In genomic region chr20:58130574-58130973, GRCh38 we compare ENCODE assay signal across 18 cellular contexts.
DNase-seq lines count a peak whose midpoint lies in the region; ATAC-seq and TF ChIP-seq lines count a peak whose summit lies in the region.
"Had no signal": no experiment of that assay in that cellular context is flagged by ENCODE, and none has a peak within 500 bp of the region (broad histone marks: within the 10 kb centered on the region; RNA-seq: fewer than 3 reads in every experiment).

No MANE protein-coding gene starts in this region.

- peaks cover 8% of the 10 kb centered on the region for H3K4me1 Mint-ChIP-seq in activated CD4-positive, alpha-beta memory T cell treated with anti-CD3 and anti-CD28 coated beads for 36 hours (ENCODE audit: low read depth)
- H3K4me1 Mint-ChIP-seq: activated B cell treated with CpG ODN at 0.5 μM for 24 hours had no signal

- CTCF ChIA-PET in activated CD4-positive, alpha-beta memory T cell treated with anti-CD3 and anti-CD28 coated beads for 36 hours (lab: Charles Lee), result interaction anchor here (1.4 kb wide), 1 partner anchor 477 kb away, joined by 4 read pairs; no protein-coding TSS in a partner anchor

- H3K14ac ChIP-seq in neuronal stem cell (ENCODE audit: low read length), result no peak overlapping the region

- POLR2A ChIA-PET in activated CD4-positive, alpha-beta memory T cell treated with anti-CD3 and anti-CD28 coated beads for 36 hours (lab: Charles Lee), result no interaction called here

- DNase-seq in right atrium auricular region (ENCODE audit: low spot score) (peak; percentile 34), right cardiac atrium (no peak), epithelial cell of prostate (ENCODE audit: low read depth, low spot score) (no peak), neuronal stem cell (ENCODE audit: low spot score) (peak; percentile 20), aorta (peak in 1 of 2 donors; percentile 45)
- DNase-seq in activated CD4-positive, alpha-beta memory T cell treated with anti-CD3 and anti-CD28 coated beads for 36 hours, result no peak
- no peak for DNase-seq in effector CD4-positive, alpha-beta T cell
- DNase-seq: ACHN; activated B cell treated with CpG ODN at 0.5 μM for 24 hours; CD8-positive, alpha-beta memory T cell; HCEC 1CT; stimulated activated CD4-positive, alpha-beta T cell treated with anti-CD3 and anti-CD28 coated beads, Interleukin-4, amount 100 ng/mL, for 4 hours; T-cell; upper lobe of left lung had no signal

- H3K9ac ChIP-seq in neuronal stem cell (ENCODE audit: low read depth, low read length, poor library complexity), result no peak overlapping the region

- H3K4me3 Mint-ChIP-seq in activated CD4-positive, alpha-beta memory T cell treated with anti-CD3 and anti-CD28 coated beads for 36 hours, result no peak overlapping the region
- H3K4me3 Mint-ChIP-seq: activated B cell treated with CpG ODN at 0.5 μM for 24 hours; CD8-positive, alpha-beta memory T cell; natural killer cell treated with Interleukin-12 subunit alpha and Interleukin-12 subunit beta and Interleukin-15 and Interleukin-18, amount 100 ng/mL, for 72 hours; T-cell had no signal

- no peak overlapping the region for H3K4me2 ChIP-seq in neuronal stem cell (ENCODE audit: insufficient read depth, low read length, poor library complexity, severe bottlenecking)

- H3K4me3 ChIP-seq in right atrium auricular region (no peak overlapping the region), right cardiac atrium (ENCODE audit: low read length) (no peak overlapping the region), neuronal stem cell (ENCODE audit: low read length in 2 of 2) (no peak overlapping the region), aorta (ENCODE audit: low read length in 2 of 2) (no peak overlapping the region)
- H3K4me3 ChIP-seq: GM12878, right lobe of liver had no signal

- no peaks in the 10 kb centered on the region for H3K36me3 Mint-ChIP-seq in activated CD4-positive, alpha-beta memory T cell treated with anti-CD3 and anti-CD28 coated beads for 36 hours
- H3K36me3 Mint-ChIP-seq: CD8-positive, alpha-beta memory T cell; natural killer cell treated with Interleukin-12 subunit alpha and Interleukin-12 subunit beta and Interleukin-15 and Interleukin-18, amount 100 ng/mL, for 72 hours; T-cell had no signal

- no peak overlapping the region for H2BK5ac ChIP-seq in neuronal stem cell (ENCODE audit: low read length)

- no peak overlapping the region for H4K8ac ChIP-seq in neuronal stem cell (ENCODE audit: low read depth, low read length)

- H2BK120ac ChIP-seq in neuronal stem cell (ENCODE audit: low read depth, low read length), result peak overlapping the region; percentile 27

- H2BK12ac ChIP-seq in neuronal stem cell (ENCODE audit: low read length), result no peak overlapping the region

- H3K27me3 ChIP-seq in right atrium auricular region (no peaks in the 10 kb centered on the region), right cardiac atrium (ENCODE audit: control insufficient read depth, insufficient read depth) (no peaks in the 10 kb centered on the region), neuronal stem cell (ENCODE audit: control insufficient read depth in 3 of 3, insufficient read depth in 3 of 3, low read depth in 1 of 3, low read length in 3 of 3) (peaks cover 0 to 52% (median 0%) of the 10 kb centered on the region in 3 experiments), aorta (ENCODE audit: control insufficient read depth in 1 of 2, insufficient read depth in 2 of 2, low read length in 1 of 2) (no peaks in the 10 kb centered on the region)

- no peaks in the 10 kb centered on the region for H3K79me1 ChIP-seq in neuronal stem cell (ENCODE audit: low read depth, low read length)

- peak overlapping the region; percentile 36 for H3K18ac ChIP-seq in neuronal stem cell (ENCODE audit: low read length)

- no peak for ATAC-seq in right cardiac atrium
- ATAC-seq in aorta (ENCODE audit: low FRiP score), result no peak
- no peak for ATAC-seq in HG03520 (IDR thresholded peaks at IDR 0.05; ENCODE audit: unreplicated experiment)
- ATAC-seq: GM12878; natural killer cell treated with Interleukin-12 subunit alpha and Interleukin-12 subunit beta and Interleukin-15 and Interleukin-18, amount 100 ng/mL, for 72 hours; T-cell had no signal

- peaks cover 64% of the 10 kb centered on the region for H3K27me3 Mint-ChIP-seq in activated CD4-positive, alpha-beta memory T cell treated with anti-CD3 and anti-CD28 coated beads for 36 hours

- no peaks in the 10 kb centered on the region for H3K36me3 ChIP-seq in right atrium auricular region
- no peaks in the 10 kb centered on the region for H3K36me3 ChIP-seq in neuronal stem cell (replicated peaks in 1 of 2; ENCODE audit: control insufficient read depth in 2 of 2, insufficient read depth in 2 of 2, low read length in 2 of 2)
- no peaks in the 10 kb centered on the region for H3K36me3 ChIP-seq in aorta (ENCODE audit: control insufficient read depth in 1 of 2, insufficient read depth in 2 of 2, low read length in 1 of 2)
- H3K36me3 ChIP-seq: right lobe of liver, upper lobe of left lung had no signal

- WGBS in right cardiac atrium, result 85% methylated on average over 14 of the region's 14 CpGs
- WGBS in neuronal stem cell (ENCODE audit: extremely low coverage in 2 of 2, insufficient read length in 2 of 2, insufficient replicate concordance in 1 of 2), 2 donors, result no CpG with 5 or more reads among the region's 14 CpGs
- 82 to 85% methylated on average over 14 of the region's 14 CpGs for WGBS in aorta, 2 donors

- peak overlapping the region; percentile 30 for H2AFZ ChIP-seq in neuronal stem cell (ENCODE audit: low read length)

- no peak overlapping the region for H2AK5ac ChIP-seq in neuronal stem cell (ENCODE audit: low read depth, low read length)

- intact Hi-C loops in right cardiac atrium (cut with DNase I) (no loop called here), aorta (cut with DNase I) (loop anchor here in 1 of 2 donors (5.0 kb wide), 1 partner anchor 47 kb away; no protein-coding TSS in a partner anchor)
- intact Hi-C loops in activated CD4-positive, alpha-beta memory T cell treated with anti-CD3 and anti-CD28 coated beads for 36 hours (cut with micrococcal nuclease), result no loop called here

- H3K27ac Mint-ChIP-seq in activated CD4-positive, alpha-beta memory T cell treated with anti-CD3 and anti-CD28 coated beads for 36 hours, result no peak overlapping the region
- H3K27ac Mint-ChIP-seq: activated B cell treated with CpG ODN at 0.5 μM for 24 hours; CD8-positive, alpha-beta memory T cell; natural killer cell treated with Interleukin-12 subunit alpha and Interleukin-12 subunit beta and Interleukin-15 and Interleukin-18, amount 100 ng/mL, for 72 hours; T-cell had no signal

- no peak overlapping the region for H3K4ac ChIP-seq in neuronal stem cell (ENCODE audit: low read length)

- H3K9me3 Mint-ChIP-seq in activated CD4-positive, alpha-beta memory T cell treated with anti-CD3 and anti-CD28 coated beads for 36 hours, result peaks cover 2% of the 10 kb centered on the region
- H3K9me3 Mint-ChIP-seq: natural killer cell treated with Interleukin-12 subunit alpha and Interleukin-12 subunit beta and Interleukin-15 and Interleukin-18, amount 100 ng/mL, for 72 hours had no signal

- H3K27ac ChIP-seq in right atrium auricular region (no peak overlapping the region), right cardiac atrium (ENCODE audit: low read length) (no peak overlapping the region), epithelial cell of prostate (peak overlapping the region; percentile 92), neuronal stem cell (replicated peaks; ENCODE audit: low read length) (no peak overlapping the region), aorta (ENCODE audit: low read depth in 1 of 2, low read length in 2 of 2) (peak overlapping the region; percentile 47 to 78)
- H3K27ac ChIP-seq: right lobe of liver had no signal

- no peak for TF ChIP-seq CTCF in right atrium auricular region (IDR thresholded peaks at IDR 0.05)

- no peak overlapping the region for H4K91ac ChIP-seq in neuronal stem cell (ENCODE audit: low read depth, low read length, poor library complexity)

- H3K9me3 ChIP-seq in right atrium auricular region, result peaks cover 0 to 7% of the 10 kb centered on the region in 2 donors
- H3K9me3 ChIP-seq in right cardiac atrium (ENCODE audit: control insufficient read depth, low read length), result no peaks in the 10 kb centered on the region
- no peaks in the 10 kb centered on the region for H3K9me3 ChIP-seq in neuronal stem cell (replicated peaks in 1 of 2; ENCODE audit: control insufficient read depth in 2 of 2, insufficient read depth in 1 of 2, low read depth in 1 of 2, low read length in 2 of 2)
- no peaks in the 10 kb centered on the region for H3K9me3 ChIP-seq in aorta (ENCODE audit: control insufficient read depth, low read length)
- H3K9me3 ChIP-seq: right lobe of liver, upper lobe of left lung had no signal

- no peak overlapping the region for H3K23ac ChIP-seq in neuronal stem cell (ENCODE audit: low read depth, low read length, poor library complexity)

- H3K4me1 ChIP-seq in right atrium auricular region (peaks cover 0 to 6% of the 10 kb centered on the region in 2 donors), right cardiac atrium (ENCODE audit: control insufficient read depth, insufficient read depth, low read length) (no peaks in the 10 kb centered on the region), neuronal stem cell (ENCODE audit: control insufficient read depth in 2 of 2, insufficient read depth in 1 of 2, low read depth in 1 of 2, low read length in 2 of 2) (peaks cover 12 to 15% of the 10 kb centered on the region in 2 donors), aorta (ENCODE audit: control insufficient read depth in 1 of 2, insufficient read depth in 2 of 2, low read length in 2 of 2) (peaks cover 2 to 10% of the 10 kb centered on the region in 2 donors)

- H2BK15ac ChIP-seq in neuronal stem cell (ENCODE audit: low read length), result no peak overlapping the region

Comparison
In these comparisons a context has a peak if more than half of its experiments do, and no peak if none do; other contexts are left out.
1. DNase-seq: peak in right atrium auricular region (single experiment) and neuronal stem cell (single experiment); none in right cardiac atrium (0 of 3), epithelial cell of prostate (single experiment), activated CD4-positive, alpha-beta memory T cell treated with anti-CD3 and anti-CD28 coated beads for 36 hours (single experiment) and effector CD4-positive, alpha-beta T cell (single experiment).
2. H3K27ac ChIP-seq: peak in epithelial cell of prostate (single experiment) and aorta (2 of 2); none in right atrium auricular region (0 of 2), right cardiac atrium (single experiment) and neuronal stem cell (single experiment).